In genomic region chr3:113606539-113607218, GRCh38 we compare ENCODE assay signal across 8 cellular contexts.
DNase-seq lines count a peak whose midpoint lies in the region; ATAC-seq and TF ChIP-seq lines count a peak whose summit lies in the region.

No MANE protein-coding gene starts in this region.

- H4K20me1 ChIP-seq in osteoblast (ENCODE audit: insufficient read depth, low read length): no peaks in the 10 kb centered on the region

- H3K4me3 ChIP-seq in osteoblast (ENCODE audit: insufficient read depth, low read length): no peak overlapping the region

- H3K4me3 Mint-ChIP-seq in immature natural killer cell: peak overlapping the region; percentile 50 to 64 (median 61)
- H3K4me3 Mint-ChIP-seq in HFFc6: no peak overlapping the region

- H3K4me1 Mint-ChIP-seq in immature natural killer cell (peaks cover 27 to 28% of the 10 kb centered on the region in 2 donors), HFFc6 (ENCODE audit: low read depth) (no peaks in the 10 kb centered on the region)

- TF ChIP-seq CTCF in osteoblast (IDR thresholded peaks at IDR 0.05; ENCODE audit: extremely low read depth, low read depth, low read length): no peak
- TF ChIP-seq CTCF in HFFc6 (IDR thresholded peaks at IDR 0.05): no peak

- peaks cover 0 to 2% (median 0%) of the 10 kb centered on the region in 3 donors for H3K27me3 Mint-ChIP-seq in immature natural killer cell (ENCODE audit: low read depth in 3 of 3)
- H3K27me3 Mint-ChIP-seq in HFFc6 (ENCODE audit: insufficient read depth): peaks cover 18% of the 10 kb centered on the region; the same call in 1 of the 2 replicates

- H3K9me3 Mint-ChIP-seq in immature natural killer cell (no peaks in the 10 kb centered on the region), HFFc6 (no peaks in the 10 kb centered on the region)

- peak; percentile 19 for DNase-seq in SKM-1 (lab: John Stamatoyannopoulos, UW; ENCODE audit: unreplicated experiment)
- DNase-seq in immature natural killer cell: peak; percentile 48 to 57 (median 56)
- no peak for DNase-seq in NCI-H2196 (lab: John Stamatoyannopoulos, UW; ENCODE audit: unreplicated experiment)
- DNase-seq in amniotic stem cell (lab: John Stamatoyannopoulos, UW): no peak
- DNase-seq in osteoblast (ENCODE audit: insufficient read length, low spot score, missing footprints): no peak
- DNase-seq in HFFc6: no peak

- ATAC-seq in GM18907 (IDR thresholded peaks at IDR 0.05; ENCODE audit: unreplicated experiment) (peak; percentile 99), HG02938 (IDR thresholded peaks at IDR 0.05; ENCODE audit: unreplicated experiment) (peak; percentile 99)

- H3K27ac ChIP-seq in osteoblast (ENCODE audit: low read depth, low read length): no peak overlapping the region

- H3K27ac Mint-ChIP-seq in immature natural killer cell (peak overlapping the region; percentile 51 to 83 (median 72)), HFFc6 (no peak overlapping the region)

- no peaks in the 10 kb centered on the region for H3K36me3 ChIP-seq in osteoblast (ENCODE audit: insufficient read depth, low read length)

- H3K36me3 Mint-ChIP-seq in immature natural killer cell: peaks cover 32 to 72% (median 41%) of the 10 kb centered on the region in 3 donors
- H3K36me3 Mint-ChIP-seq in HFFc6 (ENCODE audit: low read depth): no peaks in the 10 kb centered on the region

- peaks cover 3% of the 10 kb centered on the region for H3K27me3 ChIP-seq in osteoblast (ENCODE audit: insufficient read depth, low read length)

- no peaks in the 10 kb centered on the region for H3K4me1 ChIP-seq in osteoblast (ENCODE audit: insufficient read depth, low read length)

- no peaks in the 10 kb centered on the region for H3K9me3 ChIP-seq in osteoblast (ENCODE audit: low read depth, low read length)

- H2AFZ ChIP-seq in osteoblast (ENCODE audit: low read length): no peak overlapping the region

- H3K79me2 ChIP-seq in osteoblast (ENCODE audit: insufficient read depth, low read length): no peaks in the 10 kb centered on the region

- H3K4me2 ChIP-seq in osteoblast (ENCODE audit: insufficient read depth, low read length): no peak overlapping the region

Comparison
In these comparisons a context has a peak if more than half of its experiments do, and no peak if none do; other contexts are left out.
1. DNase-seq: peak in SKM-1 (single experiment) and immature natural killer cell (3 of 3); none in NCI-H2196 (single experiment), amniotic stem cell (single experiment), osteoblast (single experiment) and HFFc6 (single experiment).